Comparison of ENCODE assay signal across 8 cellular contexts in the genomic region with DNA sequence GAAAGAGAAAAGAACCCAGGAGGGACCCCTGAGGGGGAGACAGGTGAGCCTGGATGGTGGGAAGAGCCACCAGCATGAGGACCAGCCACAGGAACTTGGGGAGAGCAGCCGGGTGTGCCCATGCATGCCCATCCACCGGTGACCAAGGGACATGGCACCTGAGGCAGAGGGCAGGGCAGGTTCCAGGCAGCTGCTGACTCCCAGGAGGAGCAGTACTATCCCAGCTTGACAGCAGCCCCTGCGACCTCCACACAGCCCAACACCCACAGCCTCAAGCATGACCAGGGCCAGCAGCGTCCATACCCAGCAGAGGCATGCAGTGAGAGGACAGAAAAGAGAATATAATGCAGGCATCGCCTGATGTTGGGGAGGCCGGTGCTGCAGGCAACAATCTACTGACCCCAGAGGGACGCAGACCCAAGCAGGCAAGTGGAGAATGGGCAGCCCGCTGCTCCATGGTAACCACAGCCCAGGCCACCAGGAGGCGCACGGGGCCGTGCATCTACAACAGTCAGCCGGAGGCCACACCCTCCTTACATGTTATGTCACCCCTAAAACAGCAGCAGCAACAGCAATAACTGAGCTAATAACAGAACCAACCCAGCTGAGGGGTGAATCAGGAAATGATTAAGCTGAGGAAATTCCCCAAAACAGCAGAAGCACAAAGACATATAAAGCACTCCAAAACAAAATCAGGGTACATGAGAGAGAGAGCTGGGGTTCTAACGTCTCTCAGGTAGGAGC. TPM values are rescaled to one million over a fixed set of nuclear protein-coding genes. Genes with fewer than 3 reads are reported as not detected.
DNase-seq lines count a peak whose midpoint lies in the region; ATAC-seq and TF ChIP-seq lines count a peak whose summit lies in the region.

No MANE protein-coding gene starts in this region.

- H3K27me3 ChIP-seq in ACC112 (ENCODE audit: insufficient read depth, low read length): no peaks in the 10 kb centered on the region

- peak overlapping the region; percentile 37 to 48 for H3K27ac Mint-ChIP-seq in natural killer cell treated with Interleukin-12 subunit alpha and Interleukin-12 subunit beta and Interleukin-15 and Interleukin-18, amount 100 ng/mL, for 72 hours
- peak overlapping the region; percentile 0 for H3K27ac Mint-ChIP-seq in stimulated activated naive B cell treated with anti-CD40 and anti-IgM and Interleukin-4, amounts not matched to agents 10 μg/mL and 1 μg/mL and 100 μg/mL, for 72 hours

- BruUV-seq in OCI-LY7 (replicated peaks; lab: Mats Ljungman, UMichigan): no TSS peak

- peaks cover 14 to 16% of the 10 kb centered on the region in 2 donors for H3K4me1 Mint-ChIP-seq in natural killer cell treated with Interleukin-12 subunit alpha and Interleukin-12 subunit beta and Interleukin-15 and Interleukin-18, amount 100 ng/mL, for 72 hours (ENCODE audit: low read depth in 2 of 2)
- peaks cover 13 to 20% of the 10 kb centered on the region in 2 donors for H3K4me1 Mint-ChIP-seq in stimulated activated naive B cell treated with anti-CD40 and anti-IgM and Interleukin-4, amounts not matched to agents 10 μg/mL and 1 μg/mL and 100 μg/mL, for 72 hours

- 0 out of 2 replicates have a peak overlapping the region, but pooled peaks have one; percentile 11 for H3K4me2 ChIP-seq in OCI-LY7 (ENCODE audit: low read length)

- H4K20me1 ChIP-seq in OCI-LY7 (ENCODE audit: insufficient read depth, low read length): no peaks in the 10 kb centered on the region

- no peak overlapping the region for H3K4me3 ChIP-seq in ACC112 (ENCODE audit: low read depth, low read length)
- no peak overlapping the region for H3K4me3 ChIP-seq in OCI-LY7 (ENCODE audit: low read depth, low read length, poor library complexity, severe bottlenecking)

- no peaks in the 10 kb centered on the region for H3K9me2 ChIP-seq in OCI-LY7 (ENCODE audit: insufficient read depth, low read length)

- H3K79me2 ChIP-seq in ACC112 (ENCODE audit: control insufficient read depth, insufficient read depth, low read length, unreplicated experiment) (no peaks in the 10 kb centered on the region), OCI-LY7 (ENCODE audit: insufficient read depth, low read depth, low read length) (no peaks in the 10 kb centered on the region)

- H3K36me3 Mint-ChIP-seq in natural killer cell treated with Interleukin-12 subunit alpha and Interleukin-12 subunit beta and Interleukin-15 and Interleukin-18, amount 100 ng/mL, for 72 hours: no peaks in the 10 kb centered on the region
- H3K36me3 Mint-ChIP-seq in stimulated activated naive B cell treated with anti-CD40 and anti-IgM and Interleukin-4, amounts not matched to agents 10 μg/mL and 1 μg/mL and 100 μg/mL, for 72 hours: peaks cover 40 to 44% of the 10 kb centered on the region in 2 donors

- H2AFZ ChIP-seq in ACC112 (ENCODE audit: low read length, unreplicated experiment): peak overlapping the region; percentile 6
- no peak overlapping the region for H2AFZ ChIP-seq in OCI-LY7 (ENCODE audit: low read length)

- H3K9me3 ChIP-seq in OCI-LY7 (ENCODE audit: low read length): no peaks in the 10 kb centered on the region

- CTCF ChIA-PET in OCI-LY7 (lab: Charles Lee; ENCODE audit: unreplicated experiment): interaction anchor here (0.7 to 0.9 kb wide), 4 partner anchors 25 to 195 kb away, joined by 3 to 16 read pairs (median 4); no protein-coding TSS in a partner anchor

- H3K4me1 ChIP-seq in ACC112 (ENCODE audit: control insufficient read depth, insufficient read depth, low read length, unreplicated experiment) (peaks cover 5% of the 10 kb centered on the region), OCI-LY7 (ENCODE audit: insufficient read depth, low read length, poor library complexity, severe bottlenecking) (peaks cover 4% of the 10 kb centered on the region)

- no peak overlapping the region for H3K27ac ChIP-seq in ACC112 (ENCODE audit: low read depth, low read length)
- no peak overlapping the region for H3K27ac ChIP-seq in OCI-LY7 (ENCODE audit: low read depth, low read length, poor library complexity, severe bottlenecking)

- TF ChIP-seq CTCF in OCI-LY7 (conservative IDR thresholded peaks at IDR 0.05; ENCODE audit: low read length): peak; percentile 93

- peak overlapping the region; percentile 61 for H3K4me3 Mint-ChIP-seq in natural killer cell treated with Interleukin-12 subunit alpha and Interleukin-12 subunit beta and Interleukin-15 and Interleukin-18, amount 100 ng/mL, for 72 hours
- H3K4me3 Mint-ChIP-seq in stimulated activated naive B cell treated with anti-CD40 and anti-IgM and Interleukin-4, amounts not matched to agents 10 μg/mL and 1 μg/mL and 100 μg/mL, for 72 hours: no peak overlapping the region

- POLR2A ChIA-PET in OCI-LY7 (lab: Charles Lee): interaction anchor here (0.8 kb wide), 1 partner anchor 38 kb away, joined by 3 read pairs; no protein-coding TSS in a partner anchor

- H3K9me3 Mint-ChIP-seq in natural killer cell treated with Interleukin-12 subunit alpha and Interleukin-12 subunit beta and Interleukin-15 and Interleukin-18, amount 100 ng/mL, for 72 hours: no peaks in the 10 kb centered on the region
- H3K9me3 Mint-ChIP-seq in stimulated activated naive B cell treated with anti-CD40 and anti-IgM and Interleukin-4, amounts not matched to agents 10 μg/mL and 1 μg/mL and 100 μg/mL, for 72 hours: peaks cover 0 to 2% of the 10 kb centered on the region in 2 donors

- no peaks in the 10 kb centered on the region for H3K27me3 Mint-ChIP-seq in natural killer cell treated with Interleukin-12 subunit alpha and Interleukin-12 subunit beta and Interleukin-15 and Interleukin-18, amount 100 ng/mL, for 72 hours
- peaks cover 0 to 1% of the 10 kb centered on the region in 2 donors for H3K27me3 Mint-ChIP-seq in stimulated activated naive B cell treated with anti-CD40 and anti-IgM and Interleukin-4, amounts not matched to agents 10 μg/mL and 1 μg/mL and 100 μg/mL, for 72 hours

- H3K36me3 ChIP-seq in ACC112 (ENCODE audit: insufficient read depth, low read length): no peaks in the 10 kb centered on the region
- peaks cover 38% of the 10 kb centered on the region for H3K36me3 ChIP-seq in OCI-LY7 (ENCODE audit: insufficient read depth, low read length)

- DNase-seq in OCI-LY7 (ENCODE audit: low spot score) (peak; percentile 79), activated T-cell treated with anti-CD3 and anti-CD28 coated beads for 24 hours (ENCODE audit: low read depth) (peak; percentile 74)
- DNase-seq in natural killer cell treated with Interleukin-12 subunit alpha and Interleukin-12 subunit beta and Interleukin-15 and Interleukin-18, amount 100 ng/mL, for 72 hours (ENCODE audit: low spot score): peak; percentile 85
- DNase-seq in stimulated activated naive B cell treated with anti-CD40 and anti-IgM and Interleukin-4, amounts not matched to agents 10 μg/mL and 1 μg/mL and 100 μg/mL, for 72 hours: peak; percentile 72

- intact Hi-C loops in OCI-LY7 (cut with micrococcal nuclease; ENCODE audit: unreplicated experiment): loop anchor here (1.0 kb wide), 3 partner anchors 43 to 72 kb away; no protein-coding TSS in a partner anchor

- ATAC-seq in GM18519 (IDR thresholded peaks at IDR 0.05; ENCODE audit: low FRiP score, unreplicated experiment): peak; percentile 81
- ATAC-seq in HG03039 (IDR thresholded peaks at IDR 0.05; ENCODE audit: unreplicated experiment): peak; percentile 78
- ATAC-seq in esophagus mucosa: peak; percentile 95
- ATAC-seq in natural killer cell treated with Interleukin-12 subunit alpha and Interleukin-12 subunit beta and Interleukin-15 and Interleukin-18, amount 100 ng/mL, for 72 hours: peak; percentile 94 to 96
- peak; percentile 99 for ATAC-seq in stimulated activated naive B cell treated with anti-CD40 and anti-IgM and Interleukin-4, amounts not matched to agents 10 μg/mL and 1 μg/mL and 100 μg/mL, for 72 hours (replicated peaks)

RNA-seq across cellular contexts. Expression of a gene that starts 44.1 kb away (rescaled TPM):
- total RNA-seq in OCI-LY7 (2014; rRNA removed; shearing (Covaris generic)): 24.7 and 30.6 TPM in 2 replicates
- 65.9 and 69.4 TPM in 2 replicates for total RNA-seq in OCI-LY7 (2022)
- 8.9 TPM for total RNA-seq in esophagus mucosa
- total RNA-seq in natural killer cell treated with Interleukin-12 subunit alpha and Interleukin-12 subunit beta and Interleukin-15 and Interleukin-18, amount 100 ng/mL, for 72 hours: 10 to 100 TPM; 13.0 to 40.9 TPM

RNA-seq across cellular contexts. Expression of a gene that starts 46.4 kb away (rescaled TPM):
- total RNA-seq in OCI-LY7 (2014; rRNA removed; shearing (Covaris generic)): 13.0 and 17.6 TPM in 2 replicates
- total RNA-seq in OCI-LY7 (2022) (15.8 and 16.7 TPM in 2 replicates), esophagus mucosa (3.7 TPM)
- 1 to 10 TPM; 6.1 to 6.3 TPM for total RNA-seq in natural killer cell treated with Interleukin-12 subunit alpha and Interleukin-12 subunit beta and Interleukin-15 and Interleukin-18, amount 100 ng/mL, for 72 hours

RNA-seq across cellular contexts. Expression of a gene that starts 54.6 kb away (rescaled TPM):
- 22.7 and 41.9 TPM in 2 replicates for total RNA-seq in OCI-LY7 (2014; rRNA removed; shearing (Covaris generic))
- total RNA-seq in OCI-LY7 (2022) (51.8 and 53.5 TPM in 2 replicates), esophagus mucosa (44.6 TPM)
- total RNA-seq in natural killer cell treated with Interleukin-12 subunit alpha and Interleukin-12 subunit beta and Interleukin-15 and Interleukin-18, amount 100 ng/mL, for 72 hours: 10 to 100 TPM; 60.9 to 67.6 TPM
